In genomic region chr17:46011711-46012505, GRCh38 we compare ENCODE assay signal across 2 cellular contexts.
A peak's percentile ranks its signal among the peaks of the same experiment; 100 is the strongest.
TF ChIP-seq lines count a peak whose summit lies in the region.

No MANE protein-coding gene starts in this region.

TF ChIP-seq in WTC11, 78 proteins besides CTCF, POLR2A, EP300 and RAD21 (continues in another document):
- TF ChIP-seq IRF2 (CRISPR knock-in tag; IDR thresholded peaks at IDR 0.05; ENCODE audit: borderline replicate concordance, low read depth) (no peak), ZNF512 (CRISPR knock-in tag; IDR thresholded peaks at IDR 0.05; ENCODE audit: borderline replicate concordance) (no peak), SMAD4 (CRISPR knock-in tag; IDR thresholded peaks at IDR 0.05) (no peak), GTF2I (CRISPR knock-in tag; conservative IDR thresholded peaks at IDR 0.05) (no peak), TP53 (CRISPR knock-in tag; IDR thresholded peaks at IDR 0.05) (no peak), MXD4 (CRISPR knock-in tag; IDR thresholded peaks at IDR 0.05; ENCODE audit: borderline replicate concordance) (no peak), ATF3 (CRISPR knock-in tag; conservative IDR thresholded peaks at IDR 0.05) (no peak), ZMAT4 (CRISPR knock-in tag; IDR thresholded peaks at IDR 0.05) (no peak), IRF1 (CRISPR knock-in tag; IDR thresholded peaks at IDR 0.05) (no peak), E2F5 (CRISPR knock-in tag; IDR thresholded peaks at IDR 0.05) (no peak), PRDM15 (CRISPR knock-in tag; IDR thresholded peaks at IDR 0.05) (no peak), HMGXB4 (CRISPR knock-in tag; IDR thresholded peaks at IDR 0.05) (no peak), MAX (CRISPR knock-in tag; IDR thresholded peaks at IDR 0.05) (no peak), ZNF232 (CRISPR knock-in tag; IDR thresholded peaks at IDR 0.05) (no peak)

TF ChIP-seq in HepG2, 621 proteins besides CTCF, POLR2A, EP300 and RAD21 (continues in another document):
- 0 out of 2 replicates have a peak, but pooled peaks have one; percentile 63 for TF ChIP-seq ZNF891 (CRISPR knock-in tag; IDR thresholded peaks at IDR 0.05)
- TF ChIP-seq MEF2D (CRISPR knock-in tag; IDR thresholded peaks at IDR 0.05): 0 out of 2 replicates have a peak, but pooled peaks have one; percentile 18
- TF ChIP-seq ZNF879 (CRISPR knock-in tag; IDR thresholded peaks at IDR 0.05): 0 out of 2 replicates have a peak, but pooled peaks have one; percentile 24
- TF ChIP-seq ZNF30 (CRISPR knock-in tag; IDR thresholded peaks at IDR 0.05): 0 out of 2 replicates have a peak, but pooled peaks have one; percentile 74
- TF ChIP-seq BCL3 (CRISPR knock-in tag; IDR thresholded peaks at IDR 0.05): peak; percentile 40; the same call in 1 of the 2 replicates
- 0 out of 2 replicates have a peak, but pooled peaks have one; percentile 96 for TF ChIP-seq FOXO4 (CRISPR knock-in tag; conservative IDR thresholded peaks at IDR 0.05)
- peak; percentile 10; the same call in 1 of the 2 replicates for TF ChIP-seq ARID5B (CRISPR knock-in tag; IDR thresholded peaks at IDR 0.05)
- TF ChIP-seq ZFY (CRISPR knock-in tag; IDR thresholded peaks at IDR 0.05): 0 out of 2 replicates have a peak, but pooled peaks have one; percentile 12
- TF ChIP-seq ZNF597 (CRISPR knock-in tag; IDR thresholded peaks at IDR 0.05): no peak
- no peak for TF ChIP-seq BCL6 (CRISPR knock-in tag; IDR thresholded peaks at IDR 0.05)
- TF ChIP-seq RFXAP (CRISPR knock-in tag; IDR thresholded peaks at IDR 0.05; ENCODE audit: borderline replicate concordance): no peak
- peak; percentile 42; the same call in 1 of the 2 replicates for TF ChIP-seq HNF4A (CRISPR knock-in tag; IDR thresholded peaks at IDR 0.05)
- TF ChIP-seq ATF4 (CRISPR knock-in tag; IDR thresholded peaks at IDR 0.05): no peak
- no peak for TF ChIP-seq LCORL (IDR thresholded peaks at IDR 0.05)
- peak; percentile 62; the same call in 1 of the 2 replicates for TF ChIP-seq LCORL (CRISPR knock-in tag; IDR thresholded peaks at IDR 0.05)
- TF ChIP-seq ZNF746 (CRISPR knock-in tag; IDR thresholded peaks at IDR 0.05): no peak
- peak; percentile 48; the same call in 1 of the 2 replicates for TF ChIP-seq SMAD1 (CRISPR knock-in tag; IDR thresholded peaks at IDR 0.05; ENCODE audit: borderline replicate concordance, low read depth)
- no peak for TF ChIP-seq XBP1 (CRISPR knock-in tag; IDR thresholded peaks at IDR 0.05)
- no peak for TF ChIP-seq ZFP36 (IDR thresholded peaks at IDR 0.05; ENCODE audit: borderline replicate concordance, low read depth, low read length, partially characterized antibody)
- TF ChIP-seq ZNF563 (CRISPR knock-in tag; IDR thresholded peaks at IDR 0.05): 0 out of 2 replicates have a peak, but pooled peaks have one; percentile 15
- TF ChIP-seq NRL (CRISPR knock-in tag; IDR thresholded peaks at IDR 0.05; ENCODE audit: borderline replicate concordance): 0 out of 2 replicates have a peak, but pooled peaks have one; percentile 12
- TF ChIP-seq ZFP91 (CRISPR knock-in tag; IDR thresholded peaks at IDR 0.05; ENCODE audit: borderline replicate concordance): peak; percentile 3; the same call in 1 of the 2 replicates
- TF ChIP-seq BORCS8-MEF2B (CRISPR knock-in tag; IDR thresholded peaks at IDR 0.05): 0 out of 2 replicates have a peak, but pooled peaks have one; percentile 29
- TF ChIP-seq ZBTB33 (CRISPR knock-in tag; IDR thresholded peaks at IDR 0.05): peak; percentile 79
- TF ChIP-seq ZSCAN22 (CRISPR knock-in tag; IDR thresholded peaks at IDR 0.05): 0 out of 2 replicates have a peak, but pooled peaks have one; percentile 14
- 0 out of 2 replicates have a peak, but pooled peaks have one; percentile 3 for TF ChIP-seq ZHX1 (CRISPR knock-in tag; IDR thresholded peaks at IDR 0.05; ENCODE audit: low read depth)
- peak; percentile 60; the same call in 1 of the 2 replicates for TF ChIP-seq TFDP1 (CRISPR knock-in tag; IDR thresholded peaks at IDR 0.05; ENCODE audit: borderline replicate concordance)
- TF ChIP-seq ZUFSP (CRISPR knock-in tag; IDR thresholded peaks at IDR 0.05; ENCODE audit: borderline replicate concordance): no peak
- peak; percentile 64; the same call in 1 of the 2 replicates for TF ChIP-seq MTA1 (CRISPR knock-in tag; IDR thresholded peaks at IDR 0.05; ENCODE audit: borderline replicate concordance)
- 0 out of 2 replicates have a peak, but pooled peaks have one; percentile 17 for TF ChIP-seq ZNF709 (CRISPR knock-in tag; IDR thresholded peaks at IDR 0.05)
- TF ChIP-seq RXRB (CRISPR knock-in tag; IDR thresholded peaks at IDR 0.05; ENCODE audit: borderline replicate concordance): 0 out of 2 replicates have a peak, but pooled peaks have one; percentile 15
- TF ChIP-seq SALL1 (CRISPR knock-in tag; IDR thresholded peaks at IDR 0.05): peak; percentile 20; the same call in 1 of the 2 replicates
- 0 out of 2 replicates have a peak, but pooled peaks have one; percentile 55 for TF ChIP-seq ZNF607 (CRISPR knock-in tag; IDR thresholded peaks at IDR 0.05; ENCODE audit: borderline replicate concordance)
- TF ChIP-seq ZNF572 (CRISPR knock-in tag; IDR thresholded peaks at IDR 0.05): 0 out of 2 replicates have a peak, but pooled peaks have one; percentile 36
